In genomic region chr9:94757158-94757557, GRCh38 we compare ENCODE assay signal across 16 cellular contexts. TPM values are rescaled to one million over a fixed set of nuclear protein-coding genes. Genes with fewer than 3 reads are reported as not detected.
DNase-seq lines count a peak whose midpoint lies in the region; ATAC-seq and TF ChIP-seq lines count a peak whose summit lies in the region.
"Had no signal": no experiment of that assay in that cellular context is flagged by ENCODE, and none has a peak within 500 bp of the region (broad histone marks: within the 10 kb centered on the region; RNA-seq: fewer than 3 reads in every experiment).

No MANE protein-coding gene starts in this region.

- CTCF ChIA-PET in CD4-positive, alpha-beta memory T cell (lab: Charles Lee; ENCODE audit: partially characterized antibody) = no interaction called here

- H3K27me3 ChIP-seq in MG63 (no peaks in the 10 kb centered on the region), gastrocnemius medialis (no peaks in the 10 kb centered on the region), left ventricle myocardium inferior (ENCODE audit: low read depth) (no peaks in the 10 kb centered on the region)
- no peaks in the 10 kb centered on the region for H3K27me3 ChIP-seq in CD4-positive, alpha-beta memory T cell (ENCODE audit: insufficient read depth, low read length)

- no peaks in the 10 kb centered on the region for H3K9me3 ChIP-seq in MG63
- H3K9me3 ChIP-seq in gastrocnemius medialis = no peaks in the 10 kb centered on the region
- no peaks in the 10 kb centered on the region for H3K9me3 ChIP-seq in CD4-positive, alpha-beta memory T cell (ENCODE audit: control insufficient read depth in 1 of 2, low read length in 2 of 2)
- H3K9me3 ChIP-seq in left ventricle myocardium inferior (replicated peaks) = no peaks in the 10 kb centered on the region
- H3K9me3 ChIP-seq: prostate gland had no signal

- in situ Hi-C loops in Caki2 (cut with HindIII; ENCODE audit: low pct_unique_long_range_greater_than_20kb, low sequenced_read_pairs) (no loop called here), gastrocnemius medialis (cut with MboI; ENCODE audit: low sequenced_read_pairs in 4 of 4) (no loop called here)

- no peak for TF ChIP-seq POLR2A in gastrocnemius medialis (IDR thresholded peaks at IDR 0.05)

- H3K4me1 Mint-ChIP-seq in CD4-positive, alpha-beta memory T cell = peaks cover 0 to 11% (median 7%) of the 10 kb centered on the region in 4 donors

- ATAC-seq in omental fat pad (ENCODE audit: low FRiP score) (peak; percentile 59), gastrocnemius medialis (no peak), GM19463 (IDR thresholded peaks at IDR 0.05; ENCODE audit: unreplicated experiment) (no peak)

- DNase-seq in Caki2 (ENCODE audit: low read depth) (peak; percentile 53), MG63 (peak; percentile 11), dedifferentiated amniotic fluid mesenchymal stem cell (ENCODE audit: extremely low spot score) (peak; percentile 47), omental fat pad (ENCODE audit: low spot score) (no peak), gastrocnemius medialis (no peak), left ventricle myocardium inferior (no peak)
- no peak for DNase-seq in CD4-positive, alpha-beta memory T cell
- DNase-seq: CD4-positive, CD25-positive, alpha-beta regulatory T cell; hypothalamus; mammary epithelial cell; NCI-H1694 treated with DMSO at 0.1 percent for 48 hours; SIG-M5; stimulated activated CD4-positive, alpha-beta T cell treated with anti-CD3 and anti-CD28 coated beads, Interleukin-2, amount 100 ng/mL, for 48 hours; stimulated activated naive CD4-positive, alpha-beta T cell had no signal

- H3K4me3 ChIP-seq in MG63 (no peak overlapping the region), gastrocnemius medialis (no peak overlapping the region), left ventricle myocardium inferior (no peak overlapping the region)
- no peak overlapping the region for H3K4me3 ChIP-seq in CD4-positive, alpha-beta memory T cell (ENCODE audit: low read length in 2 of 2)
- H3K4me3 ChIP-seq: prostate gland had no signal

- POLR2A ChIA-PET in CD4-positive, alpha-beta memory T cell (lab: Charles Lee; ENCODE audit: partially characterized antibody) = no interaction called here

- intact Hi-C loops in gastrocnemius medialis (cut with DNase I; ENCODE audit: low total_unique reads) = no loop called here
- intact Hi-C loops in CD4-positive, alpha-beta memory T cell (cut with micrococcal nuclease) = no loop called here
- intact Hi-C loops in left ventricle myocardium inferior (cut with micrococcal nuclease) = no loop called here

- peak overlapping the region in 1 of 7 donors; percentile 77 for H3K27ac Mint-ChIP-seq in CD4-positive, alpha-beta memory T cell

- no peaks in the 10 kb centered on the region for H3K27me3 Mint-ChIP-seq in CD4-positive, alpha-beta memory T cell
- H3K27me3 Mint-ChIP-seq: CD4-positive, CD25-positive, alpha-beta regulatory T cell had no signal

- H3K4me3 Mint-ChIP-seq in CD4-positive, alpha-beta memory T cell = no peak overlapping the region
- H3K4me3 Mint-ChIP-seq: CD4-positive, CD25-positive, alpha-beta regulatory T cell had no signal

- peaks cover 11 to 29% of the 10 kb centered on the region in 2 donors for H3K36me3 Mint-ChIP-seq in CD4-positive, alpha-beta memory T cell

- H3K4me1 ChIP-seq in gastrocnemius medialis (no peaks in the 10 kb centered on the region), left ventricle myocardium inferior (no peaks in the 10 kb centered on the region)
- H3K4me1 ChIP-seq in CD4-positive, alpha-beta memory T cell (ENCODE audit: insufficient read depth, low read length) = no peaks in the 10 kb centered on the region
- H3K4me1 ChIP-seq: prostate gland had no signal

- H3K27ac ChIP-seq in gastrocnemius medialis = no peak overlapping the region
- no peak overlapping the region for H3K27ac ChIP-seq in CD4-positive, alpha-beta memory T cell (ENCODE audit: low read depth, low read length)
- no peak overlapping the region for H3K27ac ChIP-seq in left ventricle myocardium inferior (replicated peaks)
- H3K27ac ChIP-seq: prostate gland had no signal

- no peaks in the 10 kb centered on the region; the same call in none of the 2 replicates for H3K36me3 ChIP-seq in MG63
- peaks cover 0 to 6% of the 10 kb centered on the region in 2 donors for H3K36me3 ChIP-seq in gastrocnemius medialis
- H3K36me3 ChIP-seq in CD4-positive, alpha-beta memory T cell (ENCODE audit: insufficient read depth, low read length) = no peaks in the 10 kb centered on the region
- peaks cover 10% of the 10 kb centered on the region for H3K36me3 ChIP-seq in left ventricle myocardium inferior
- H3K36me3 ChIP-seq: prostate gland had no signal

- peaks cover 0 to 3% (median 0%) of the 10 kb centered on the region in 8 donors for H3K9me3 Mint-ChIP-seq in CD4-positive, alpha-beta memory T cell

- TF ChIP-seq CTCF in omental fat pad (IDR thresholded peaks at IDR 0.05) (no peak), gastrocnemius medialis (IDR thresholded peaks at IDR 0.05 in 4 of 5, conservative IDR thresholded peaks at IDR 0.05 in 1 of 5) (no peak), left ventricle myocardium inferior (IDR thresholded peaks at IDR 0.05; ENCODE audit: borderline replicate concordance) (no peak)

RNA-seq across cellular contexts. Expression of gene AOPEP, which starts 30.7 kb away (rescaled TPM):
- total RNA-seq in Caki2 (2014; rRNA removed; shearing (Covaris generic); ENCODE audit: low replicate concordance) = 33.1 and 55.5 TPM in 2 replicates
- total RNA-seq in MG63 (2014; rRNA removed; shearing (Covaris generic); ENCODE audit: low replicate concordance) = 91.4 and 150 TPM in 2 replicates
- 100 to 1,000 TPM in 1 of 4 donors, 10 to 100 TPM in 3; 45.9 to 102 (median 55.1) TPM for total RNA-seq in omental fat pad
- total RNA-seq in gastrocnemius medialis = 100 to 1,000 TPM in 2 of 4 donors, 10 to 100 TPM in 2; 56.5 to 160 (median 103) TPM
- 10 to 100 TPM; 11.6 to 11.7 TPM for total RNA-seq in CD4-positive, alpha-beta memory T cell
- 1 to 10 TPM; 3.1 to 3.6 TPM for polyA plus RNA-seq in CD4-positive, alpha-beta memory T cell
- total RNA-seq in left ventricle myocardium inferior = 175 TPM

Comparison
In these comparisons a context has a peak if more than half of its experiments do, and no peak if none do; other contexts are left out.
1. DNase-seq: peak in Caki2 (single experiment), MG63 (single experiment) and dedifferentiated amniotic fluid mesenchymal stem cell (single experiment); none in omental fat pad (single experiment), gastrocnemius medialis (0 of 2), CD4-positive, alpha-beta memory T cell (0 of 5) and left ventricle myocardium inferior (single experiment).